ENCODE assay signal across 13 cellular contexts in the genomic region with DNA sequence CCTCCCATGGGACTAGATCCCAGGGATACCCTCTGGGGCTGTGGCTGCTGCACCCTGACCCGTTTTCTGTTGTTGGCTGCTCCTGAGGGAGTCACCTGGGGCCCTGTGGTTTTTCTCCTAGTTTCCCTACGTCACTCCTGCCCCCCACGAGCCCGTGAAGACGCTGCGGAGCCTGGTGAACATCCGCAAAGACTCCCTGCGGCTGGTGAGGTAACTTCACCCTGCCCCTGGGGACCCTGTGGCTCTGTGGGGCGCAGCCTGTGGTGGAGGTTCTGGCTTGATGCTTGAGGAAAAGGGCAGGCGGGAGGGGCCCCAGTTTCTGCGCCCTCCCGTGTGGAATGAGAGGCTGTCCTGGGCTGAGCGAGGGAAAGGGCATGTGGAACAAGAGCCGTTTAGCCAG.
"Had no signal": no experiment of that assay in that cellular context is flagged by ENCODE, and none has a peak within 500 bp of the region (broad histone marks: within the 10 kb centered on the region; RNA-seq: fewer than 3 reads in every experiment).

No MANE protein-coding gene starts in this region.

- H3K4me1 ChIP-seq: tibial artery had no signal

- H3K9me3 ChIP-seq: heart left ventricle, mucosa of descending colon, neutrophil, tibial artery had no signal

- H3K4me3 ChIP-seq: heart left ventricle, mucosa of descending colon, tibial artery had no signal

- ATAC-seq: activated naive CD8-positive, alpha-beta T cell treated with anti-CD3 and anti-CD28 coated beads, Interleukin-2, amount 50 U/mL, for 24 hours; heart left ventricle; left colon; mucosa of descending colon; naive thymus-derived CD8-positive, alpha-beta T cell; stimulated activated effector memory CD8-positive, alpha-beta T cell treated with anti-CD3 and anti-CD28 coated beads, Interleukin-12 subunit alpha, Interleukin-12 subunit beta, amount 100 ng/mL, for 72 hours had no signal

- H3K27me3 ChIP-seq: heart left ventricle, neutrophil, tibial artery had no signal

- DNase-seq: activated CD4-positive, CD25-positive, alpha-beta regulatory T cell treated with anti-CD3 and anti-CD28 coated beads, Interleukin-2, amount 50 U/mL, for 72 hours; activated naive CD4-positive, alpha-beta T cell treated with Interleukin-2 at 50 U/mL for 16 hours; activated naive CD8-positive, alpha-beta T cell treated with anti-CD3 and anti-CD28 coated beads, Interleukin-2, amount 50 U/mL, for 24 hours; heart left ventricle; left colon; mucosa of descending colon; naive thymus-derived CD8-positive, alpha-beta T cell; retina; T-helper 9 cell; tibial artery had no signal

- H3K27ac ChIP-seq: epithelial cell of prostate, heart left ventricle, neutrophil, tibial artery had no signal
